8 cellular contexts compared by ENCODE assay signal in the genomic region with DNA sequence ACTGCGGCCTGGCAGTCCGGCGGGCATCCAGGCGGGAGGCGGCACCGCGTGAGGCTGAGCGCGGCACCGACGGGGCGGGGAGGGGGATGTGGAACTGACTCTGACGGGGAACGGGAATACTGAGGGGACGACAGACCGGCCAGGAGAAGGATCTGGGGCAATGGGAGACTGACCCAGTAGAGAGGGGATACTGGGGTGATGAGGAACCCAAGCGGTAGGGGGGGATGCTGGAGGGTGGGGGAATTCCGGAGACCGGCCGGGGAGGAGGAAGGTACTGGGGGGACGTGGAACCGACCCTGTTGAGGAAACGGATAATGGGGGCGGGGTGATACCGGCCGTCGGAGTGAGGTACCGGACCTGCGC. TPM values are rescaled to one million over a fixed set of nuclear protein-coding genes. Genes with fewer than 3 reads are reported as not detected.
DNase-seq lines count a peak whose midpoint lies in the region; ATAC-seq and TF ChIP-seq lines count a peak whose summit lies in the region.

No MANE protein-coding gene starts in this region.

- H3K36me3 ChIP-seq in OCI-LY1 (ENCODE audit: insufficient read depth, low read length) (peaks cover 18% of the 10 kb centered on the region; the same call in 1 of the 2 replicates), ascending aorta (peaks cover 0 to 3% of the 10 kb centered on the region in 2 donors)

- no peaks in the 10 kb centered on the region for H4K20me1 ChIP-seq in OCI-LY1 (ENCODE audit: insufficient read depth, low read length)

- DNase-seq in AG08395 (ENCODE audit: low spot score) (peak; percentile 45), GM20000 (ENCODE audit: low spot score) (peak; percentile 67), ascending aorta (ENCODE audit: low spot score in 2 of 2) (peak in 1 of 2 donors; percentile 70), iPS-NIHi11 (ENCODE audit: low spot score) (peak; percentile 56), GF-D8 (lab: John Stamatoyannopoulos, UW) (no peak)
- DNase-seq in stimulated activated CD4-positive, alpha-beta T cell treated with anti-CD3 and anti-CD28 coated beads, Interleukin-2, amount 100 ng/mL, for 48 hours: peak; percentile 24

- H3K4me3 ChIP-seq in OCI-LY1 (ENCODE audit: low read depth, low read length, poor library complexity, severe bottlenecking): peak overlapping the region; percentile 93
- peak overlapping the region; percentile 78 to 98 for H3K4me3 ChIP-seq in ascending aorta

- TF ChIP-seq CTCF in GM20000 (IDR thresholded peaks at IDR 0.05; ENCODE audit: extremely low read depth, missing control alignments) (no peak), OCI-LY1 (IDR thresholded peaks at IDR 0.05; ENCODE audit: low read length) (no peak), ascending aorta (IDR thresholded peaks at IDR 0.05) (no peak)

- H3K9me3 ChIP-seq in OCI-LY1 (ENCODE audit: low read length) (no peaks in the 10 kb centered on the region), ascending aorta (no peaks in the 10 kb centered on the region)

- peak overlapping the region; percentile 24 for H3K27ac ChIP-seq in OCI-LY1 (ENCODE audit: low read depth, low read length, poor library complexity, severe bottlenecking)
- peak overlapping the region; percentile 82 to 96 for H3K27ac ChIP-seq in ascending aorta

- ATAC-seq in GM18868 (IDR thresholded peaks at IDR 0.05; ENCODE audit: unreplicated experiment): no peak

- intact Hi-C loops in ascending aorta (cut with DNase I): no loop called here

- peaks cover 52% of the 10 kb centered on the region for H3K4me1 ChIP-seq in OCI-LY1 (ENCODE audit: insufficient read depth, low read length, severe bottlenecking)
- H3K4me1 ChIP-seq in ascending aorta: peaks cover 0 to 18% of the 10 kb centered on the region in 2 donors

- peaks cover 38% of the 10 kb centered on the region for H3K79me2 ChIP-seq in OCI-LY1 (ENCODE audit: insufficient read depth, low read length)

- H2AFZ ChIP-seq in OCI-LY1 (ENCODE audit: low read length): no peak overlapping the region

- H3K27me3 ChIP-seq in OCI-LY1 (ENCODE audit: insufficient read depth, low read length) (no peaks in the 10 kb centered on the region), ascending aorta (no peaks in the 10 kb centered on the region)

- H3K9ac ChIP-seq in OCI-LY1 (ENCODE audit: low read length): peak overlapping the region; percentile 85

- no peaks in the 10 kb centered on the region for H3F3A ChIP-seq in OCI-LY1 (ENCODE audit: insufficient read depth, low read length)

- H3K9me2 ChIP-seq in OCI-LY1 (ENCODE audit: low read depth, low read length): no peaks in the 10 kb centered on the region

- peak overlapping the region; percentile 97 for H3K4me2 ChIP-seq in OCI-LY1 (ENCODE audit: low read length)

RNA-seq across cellular contexts. Expression of a gene that starts 0.4 kb away (rescaled TPM):
- total RNA-seq in ascending aorta: 28.0 TPM
